ENCODE assay signal across 1 cellular context in genomic region chr9:116944714-116945534, GRCh38.
TF ChIP-seq lines count a peak whose summit lies in the region.

No MANE protein-coding gene starts in this region.

TF ChIP-seq in GM23338, 12 proteins besides CTCF, POLR2A, EP300 and RAD21 (continued from another document):
- TF ChIP-seq REST (IDR thresholded peaks at IDR 0.05; ENCODE audit: unreplicated experiment) (no peak), EZH2phosphoT487 (IDR thresholded peaks at IDR 0.05; ENCODE audit: unreplicated experiment) (no peak), POLR2AphosphoS5 (IDR thresholded peaks at IDR 0.05; ENCODE audit: low read depth) (no peak), ZNF462 (CRISPR knock-in tag; IDR thresholded peaks at IDR 0.05) (no peak), JUNB (IDR thresholded peaks at IDR 0.05; ENCODE audit: unreplicated experiment) (no peak), EZH2 (IDR thresholded peaks at IDR 0.05; ENCODE audit: low read depth, unreplicated experiment) (no peak), NANOG (IDR thresholded peaks at IDR 0.05; ENCODE audit: borderline replicate concordance) (no peak), CREB1 (CRISPR knock-in tag; IDR thresholded peaks at IDR 0.05; ENCODE audit: low read depth) (no peak), ETS1 (IDR thresholded peaks at IDR 0.05) (no peak)
